ENCODE assay signal across 9 cellular contexts in genomic region chr14:102085503-102085902, GRCh38. TPM values are rescaled to one million over a fixed set of nuclear protein-coding genes. Genes with fewer than 3 reads are reported as not detected.
DNase-seq lines count a peak whose midpoint lies in the region; ATAC-seq, FAIRE-seq and TF ChIP-seq lines count a peak whose summit lies in the region.
"Had no signal": no experiment of that assay in that cellular context is flagged by ENCODE, and none has a peak within 500 bp of the region (broad histone marks: within the 10 kb centered on the region; RNA-seq: fewer than 3 reads in every experiment).

No MANE protein-coding gene starts in this region.

- ATAC-seq in GM18873 (IDR thresholded peaks at IDR 0.05; ENCODE audit: low FRiP score, unreplicated experiment) (no peak), HG02610 (IDR thresholded peaks at IDR 0.05; ENCODE audit: unreplicated experiment) (no peak)

- peak overlapping the region; percentile 90 for H3K9ac ChIP-seq in SU-DHL-6 (ENCODE audit: low read length)
- H3K9ac ChIP-seq in skeletal muscle satellite cell (ENCODE audit: low read depth, low read length), result peak overlapping the region; percentile 99

- H3K36me3 ChIP-seq in SU-DHL-6 (ENCODE audit: low read length) (peaks cover 51% of the 10 kb centered on the region), skeletal muscle satellite cell (ENCODE audit: insufficient read depth, low read length) (peaks cover 57% of the 10 kb centered on the region)

- peak overlapping the region; percentile 97 for H3K4me2 ChIP-seq in SU-DHL-6 (ENCODE audit: low read depth, low read length, poor library complexity, severe bottlenecking)
- peak overlapping the region; percentile 94 for H3K4me2 ChIP-seq in skeletal muscle satellite cell (ENCODE audit: low read length)

- H3K27me3 ChIP-seq in SU-DHL-6 (ENCODE audit: low read length), result no peaks in the 10 kb centered on the region
- H3K27me3 ChIP-seq in skeletal muscle satellite cell (ENCODE audit: control insufficient read depth, insufficient read depth, low read length), result no peaks in the 10 kb centered on the region

- peak overlapping the region; percentile 99 for H3K4me3 ChIP-seq in SU-DHL-6 (ENCODE audit: insufficient read depth, low read length, poor library complexity, severe bottlenecking)
- H3K4me3 ChIP-seq in fibroblast of villous mesenchyme (ENCODE audit: low read depth, low read length), result peak overlapping the region; percentile 83
- peak overlapping the region; percentile 89 for H3K4me3 ChIP-seq in skeletal muscle satellite cell (ENCODE audit: low read length)

- H2AFZ ChIP-seq in SU-DHL-6 (ENCODE audit: low read depth, low read length, severe bottlenecking), result no peak overlapping the region

- DNase-seq in DMS 273 (lab: John Stamatoyannopoulos, UW; ENCODE audit: unreplicated experiment), result peak; percentile 41
- no peak for DNase-seq in DMS 273 treated with DMSO at 0.1 percent for 48 hours (lab: John Stamatoyannopoulos, UW)
- no peak for DNase-seq in fibroblast of villous mesenchyme (ENCODE audit: low read depth)
- DNase-seq in GM19239 (ENCODE audit: insufficient read length, low spot score), result no peak

- H3K79me2 ChIP-seq in SU-DHL-6 (ENCODE audit: insufficient read depth, low read length), result peaks cover 41% of the 10 kb centered on the region

- H3K9me3 ChIP-seq in SU-DHL-6 (ENCODE audit: insufficient read depth, low read length) (no peaks in the 10 kb centered on the region), skeletal muscle satellite cell (replicated peaks; ENCODE audit: low read length) (no peaks in the 10 kb centered on the region)

- H3K4me1 ChIP-seq in skeletal muscle satellite cell (ENCODE audit: control insufficient read depth, insufficient read depth, low read length), result peaks cover 40% of the 10 kb centered on the region

- H3F3A ChIP-seq in SU-DHL-6 (ENCODE audit: insufficient read depth), result peaks cover 44% of the 10 kb centered on the region

- H3K9me2 ChIP-seq in SU-DHL-6 (replicated peaks; ENCODE audit: insufficient read depth, low read length), result no peaks in the 10 kb centered on the region

- FAIRE-seq in GM19239 (lab: Jason Lieb, UNC), result no peak
- FAIRE-seq: A204.1 had no signal

- no peak overlapping the region for H3K27ac ChIP-seq in SU-DHL-6 (ENCODE audit: low read depth, low read length)

- H4K20me1 ChIP-seq in SU-DHL-6 (ENCODE audit: low read depth, low read length), result peaks cover 28% of the 10 kb centered on the region; the same call in 1 of the 2 replicates

- TF ChIP-seq CTCF in SU-DHL-6 (IDR thresholded peaks at IDR 0.05; ENCODE audit: insufficient read depth, low read length, poor library complexity, severe bottlenecking) (no peak), fibroblast of villous mesenchyme (IDR thresholded peaks at IDR 0.05; ENCODE audit: insufficient read depth, low read depth, low read length) (no peak)

RNA-seq across cellular contexts. Expression of gene HSP90AA1, which starts 1.3 kb away (rescaled TPM):
- 166 and 321 TPM in 2 replicates for total RNA-seq in fibroblast of villous mesenchyme
- 439 and 496 TPM in 2 replicates for total RNA-seq in skeletal muscle satellite cell (2012; rRNA removed)

RNA-seq across cellular contexts. Expression of gene WDR20, which starts 54.2 kb away (rescaled TPM):
- total RNA-seq in fibroblast of villous mesenchyme, result 14.7 and 15.1 TPM in 2 replicates
- total RNA-seq in skeletal muscle satellite cell (2012; rRNA removed), result 12.9 and 15.9 TPM in 2 replicates
